Comparison of ENCODE assay signal across 29 cellular contexts in genomic region chr1:200291106-200291505, GRCh38.
"Had no signal": no experiment of that assay in that cellular context is flagged by ENCODE, and none has a peak within 500 bp of the region (broad histone marks: within the 10 kb centered on the region; RNA-seq: fewer than 3 reads in every experiment).

No MANE protein-coding gene starts in this region.

- H3K36me3 ChIP-seq: adrenal gland, ascending aorta, breast epithelium, cardiac muscle cell, colonic mucosa, esophagus squamous epithelium, heart left ventricle had no signal

- H3K27ac ChIP-seq: adrenal gland, ascending aorta, breast epithelium, cardiac muscle cell, colonic mucosa, epithelial cell of prostate, esophagus squamous epithelium, heart left ventricle had no signal

- H3K9me3 ChIP-seq: adrenal gland, ascending aorta, breast epithelium, colonic mucosa, esophagus squamous epithelium, heart left ventricle had no signal

- H3K4me3 ChIP-seq: adrenal gland, ascending aorta, breast epithelium, cardiac muscle cell, colonic mucosa, esophagus squamous epithelium, heart left ventricle had no signal

- DNase-seq: activated CD4-positive, alpha-beta memory T cell treated with anti-CD3 and anti-CD28 coated beads for 36 hours; activated CD4-positive, alpha-beta T cell treated with anti-CD3 and anti-CD28 coated beads for 36 hours; activated CD4-positive, alpha-beta T cell treated with anti-CD3 and anti-CD28 coated beads, Interleukin-2, amount 10 ng/mL, durations not matched to agents 24 days and 14 days; activated CD4-positive, CD25-positive, alpha-beta regulatory T cell; activated CD4-positive, CD25-positive, alpha-beta regulatory T cell treated with anti-CD3 and anti-CD28 coated beads, Interleukin-2, amount 50 U/mL, for 72 hours; activated CD8-positive, alpha-beta memory T cell treated with anti-CD3 and anti-CD28 coated beads, Interleukin-2, amount 10 ng/mL, durations not matched to agents 7 days and 5 days; activated CD8-positive, alpha-beta memory T cell treated with anti-CD3 and anti-CD28 coated beads, Interleukin-2, amount 50 U/mL, for 4 hours; activated CD8-positive, alpha-beta T cell treated with anti-CD3 and anti-CD28 coated beads, Interleukin-2, amount 10 ng/mL, durations not matched to agents 7 days and 5 days; activated effector memory CD4-positive, alpha-beta T cell treated with anti-CD3 and anti-CD28 coated beads, Interleukin-2, amount 50 U/mL, for 16 hours; activated naive CD4-positive, alpha-beta T cell treated with anti-CD3 and anti-CD28 coated beads for 36 hours; activated naive CD8-positive, alpha-beta T cell treated with anti-CD3 and anti-CD28 coated beads for 36 hours; activated naive CD8-positive, alpha-beta T cell treated with anti-CD3 and anti-CD28 coated beads, Interleukin-2, amount 50 U/mL, for 24 hours; activated T-cell treated with anti-CD3 and anti-CD28 coated beads, Interleukin-2, amount 50 U/mL, for 1 hour; activated T-cell treated with anti-CD3 and anti-CD28 coated beads, Interleukin-2, amount 50 U/mL, for 48 hours; adrenal gland; amygdala; central memory CD4-positive, alpha-beta T cell; cerebellar nuclear complex; colonic mucosa; effector CD8-positive, alpha-beta T cell; esophagus squamous epithelium; glutamatergic neuron; heart left ventricle; T-helper 17 cell; T1000 had no signal

- H3K27me3 ChIP-seq: adrenal gland, ascending aorta, breast epithelium, colonic mucosa, heart left ventricle had no signal

- ATAC-seq: activated CD4-positive, alpha-beta T cell treated with anti-CD3 and anti-CD28 coated beads for 36 hours; activated CD8-positive, alpha-beta memory T cell treated with anti-CD3 and anti-CD28 coated beads, Interleukin-2, amount 10 ng/mL, durations not matched to agents 7 days and 5 days; activated CD8-positive, alpha-beta T cell treated with anti-CD3 and anti-CD28 coated beads, Interleukin-2, amount 10 ng/mL, durations not matched to agents 7 days and 5 days; activated naive CD8-positive, alpha-beta T cell treated with anti-CD3 and anti-CD28 coated beads, Interleukin-2, amount 50 U/mL, for 24 hours; heart left ventricle; T-helper 17 cell had no signal

- H3K4me1 ChIP-seq: adrenal gland, ascending aorta, breast epithelium, colonic mucosa, esophagus squamous epithelium, heart left ventricle had no signal
